In the genomic region with DNA sequence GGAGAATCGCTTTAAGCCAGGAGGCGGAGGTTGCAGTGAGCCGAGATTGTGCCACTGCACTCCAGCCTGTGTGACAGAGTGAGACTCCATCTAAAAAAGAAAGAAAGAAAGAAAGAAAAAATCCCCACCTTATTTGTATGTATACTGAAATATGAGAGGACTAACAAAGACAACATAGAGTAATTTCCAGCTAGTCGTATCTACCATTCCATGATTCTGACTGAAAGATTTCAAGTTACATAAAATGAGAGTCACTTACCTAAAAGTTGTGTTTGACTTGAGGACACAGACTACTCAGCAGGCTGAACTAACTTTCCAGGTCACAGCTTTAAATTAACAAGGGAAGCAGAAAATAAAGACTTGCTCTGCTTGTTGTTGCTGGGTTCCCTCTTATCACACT, we compare ENCODE assay signal across 25 cellular contexts.
"Had no signal": no experiment of that assay in that cellular context is flagged by ENCODE, and none has a peak within 500 bp of the region (broad histone marks: within the 10 kb centered on the region; RNA-seq: fewer than 3 reads in every experiment).

No MANE protein-coding gene starts in this region.

- H3K27ac ChIP-seq: brain microvascular endothelial cell, gastrocnemius medialis, skin epidermis, tibial nerve had no signal

- H3K4me1 Mint-ChIP-seq: activated CD4-positive, alpha-beta T cell treated with anti-CD3 and anti-CD28 coated beads, Interleukin-2, amount 10 ng/mL, durations not matched to agents 7 days and 5 days; activated naive CD4-positive, alpha-beta T cell treated with anti-CD3 and anti-CD28 coated beads, Interleukin-2, amount 10 ng/mL, durations not matched to agents 7 days and 5 days; naive thymus-derived CD4-positive, alpha-beta T cell had no signal

- H3K9me3 ChIP-seq: gastrocnemius medialis, tibial nerve had no signal

- H3K9me3 Mint-ChIP-seq: activated CD4-positive, alpha-beta T cell treated with anti-CD3 and anti-CD28 coated beads, Interleukin-2, amount 10 ng/mL, durations not matched to agents 7 days and 5 days; activated naive CD4-positive, alpha-beta T cell treated with anti-CD3 and anti-CD28 coated beads, Interleukin-2, amount 10 ng/mL, durations not matched to agents 7 days and 5 days; effector memory CD8-positive, alpha-beta T cell; stimulated activated memory B cell treated with anti-CD40 and anti-IgM and Interleukin-4, amounts not matched to agents 10 μg/mL and 1 μg/mL and 100 μg/mL, for 72 hours had no signal

- H3K36me3 ChIP-seq: brain microvascular endothelial cell, gastrocnemius medialis, tibial nerve had no signal

- H3K4me3 ChIP-seq: gastrocnemius medialis, skin epidermis, tibial nerve had no signal

- DNase-seq: activated CD4-positive, alpha-beta T cell treated with anti-CD3 and anti-CD28 coated beads for 1 hour; activated CD4-positive, alpha-beta T cell treated with anti-CD3 and anti-CD28 coated beads, Interleukin-2, amount 10 ng/mL, durations not matched to agents 7 days and 5 days; activated CD8-positive, alpha-beta memory T cell treated with anti-CD3 and anti-CD28 coated beads, Interleukin-2, amount 10 ng/mL, durations not matched to agents 7 days and 5 days; activated CD8-positive, alpha-beta T cell treated with anti-CD3 and anti-CD28 coated beads, Interleukin-2, amount 10 ng/mL, durations not matched to agents 7 days and 5 days; activated effector memory CD4-positive, alpha-beta T cell treated with anti-CD3 and anti-CD28 coated beads, Interleukin-2, amount 50 U/mL, for 16 hours; activated naive CD4-positive, alpha-beta T cell treated with anti-CD3 and anti-CD28 coated beads, Interleukin-2, amount 10 ng/mL, durations not matched to agents 7 days and 5 days; amniotic stem cell; brain microvascular endothelial cell; cortex of kidney; effector memory CD8-positive, alpha-beta T cell; erythroblast; gastrocnemius medialis; glutamatergic neuron; islet precursor cell; left cardiac atrium; left ventricle myocardium superior; midbrain; naive thymus-derived CD4-positive, alpha-beta T cell; stimulated activated CD4-positive, alpha-beta T cell treated with anti-CD3 and anti-CD28 coated beads, Interleukin-12 subunit alpha, Interleukin-12 subunit beta, amount 100 ng/mL, for 4 hours; stimulated activated CD4-positive, alpha-beta T cell treated with anti-CD3 and anti-CD28 coated beads, Interleukin-4, amount 100 ng/mL, for 1 hour; T-helper 2 cell had no signal

- H3K4me3 Mint-ChIP-seq: activated CD4-positive, alpha-beta T cell treated with anti-CD3 and anti-CD28 coated beads, Interleukin-2, amount 10 ng/mL, durations not matched to agents 7 days and 5 days; activated CD8-positive, alpha-beta memory T cell treated with anti-CD3 and anti-CD28 coated beads, Interleukin-2, amount 10 ng/mL, durations not matched to agents 7 days and 5 days; activated CD8-positive, alpha-beta T cell treated with anti-CD3 and anti-CD28 coated beads, Interleukin-2, amount 10 ng/mL, durations not matched to agents 7 days and 5 days; activated naive CD4-positive, alpha-beta T cell treated with anti-CD3 and anti-CD28 coated beads, Interleukin-2, amount 10 ng/mL, durations not matched to agents 7 days and 5 days; effector memory CD8-positive, alpha-beta T cell; naive thymus-derived CD4-positive, alpha-beta T cell; stimulated activated memory B cell treated with anti-CD40 and anti-IgM and Interleukin-4, amounts not matched to agents 10 μg/mL and 1 μg/mL and 100 μg/mL, for 72 hours had no signal

- H3K27me3 ChIP-seq: brain microvascular endothelial cell, gastrocnemius medialis, tibial nerve had no signal

- H3K27ac Mint-ChIP-seq: activated CD4-positive, alpha-beta T cell treated with anti-CD3 and anti-CD28 coated beads, Interleukin-2, amount 10 ng/mL, durations not matched to agents 7 days and 5 days; activated CD8-positive, alpha-beta memory T cell treated with anti-CD3 and anti-CD28 coated beads, Interleukin-2, amount 10 ng/mL, durations not matched to agents 7 days and 5 days; activated CD8-positive, alpha-beta T cell treated with anti-CD3 and anti-CD28 coated beads, Interleukin-2, amount 10 ng/mL, durations not matched to agents 7 days and 5 days; activated naive CD4-positive, alpha-beta T cell treated with anti-CD3 and anti-CD28 coated beads, Interleukin-2, amount 10 ng/mL, durations not matched to agents 7 days and 5 days; effector memory CD8-positive, alpha-beta T cell; naive thymus-derived CD4-positive, alpha-beta T cell; stimulated activated memory B cell treated with anti-CD40 and anti-IgM and Interleukin-4, amounts not matched to agents 10 μg/mL and 1 μg/mL and 100 μg/mL, for 72 hours had no signal

- ATAC-seq: activated CD8-positive, alpha-beta memory T cell treated with anti-CD3 and anti-CD28 coated beads, Interleukin-2, amount 10 ng/mL, durations not matched to agents 7 days and 5 days; activated CD8-positive, alpha-beta T cell treated with anti-CD3 and anti-CD28 coated beads, Interleukin-2, amount 10 ng/mL, durations not matched to agents 7 days and 5 days; effector memory CD8-positive, alpha-beta T cell; gastrocnemius medialis; left cardiac atrium; left ventricle myocardium superior; naive thymus-derived CD4-positive, alpha-beta T cell; sciatic nerve; stimulated activated memory B cell treated with anti-CD40 and anti-IgM and Interleukin-4, amounts not matched to agents 10 μg/mL and 1 μg/mL and 100 μg/mL, for 72 hours had no signal

- H3K36me3 Mint-ChIP-seq: activated CD8-positive, alpha-beta memory T cell treated with anti-CD3 and anti-CD28 coated beads, Interleukin-2, amount 10 ng/mL, durations not matched to agents 7 days and 5 days; activated naive CD4-positive, alpha-beta T cell treated with anti-CD3 and anti-CD28 coated beads, Interleukin-2, amount 10 ng/mL, durations not matched to agents 7 days and 5 days; naive thymus-derived CD4-positive, alpha-beta T cell; stimulated activated memory B cell treated with anti-CD40 and anti-IgM and Interleukin-4, amounts not matched to agents 10 μg/mL and 1 μg/mL and 100 μg/mL, for 72 hours had no signal

- H3K4me1 ChIP-seq: gastrocnemius medialis, tibial nerve had no signal
